28 cellular contexts compared by ENCODE assay signal in genomic region chr20:12083269-12083668, GRCh38.
"Had no signal": no experiment of that assay in that cellular context is flagged by ENCODE, and none has a peak within 500 bp of the region (broad histone marks: within the 10 kb centered on the region; RNA-seq: fewer than 3 reads in every experiment).

No MANE protein-coding gene starts in this region.

- DNase-seq: colonic mucosa; cortex of kidney; dermis blood vessel endothelial cell; dorsolateral prefrontal cortex; effector CD4-positive, alpha-beta T cell; effector CD8-positive, alpha-beta T cell; effector memory CD4-positive, alpha-beta T cell; effector memory CD8-positive, alpha-beta T cell; endodermal cell; erythroblast; esophagus squamous epithelium; foreskin fibroblast; foreskin keratinocyte; foreskin melanocyte; gastrocnemius medialis; glutamatergic neuron; head of caudate nucleus; heart left ventricle; heart right ventricle had no signal

- H3K36me3 ChIP-seq: colonic mucosa, esophagus muscularis mucosa, esophagus squamous epithelium, gastrocnemius medialis, gastroesophageal sphincter, heart left ventricle, heart right ventricle had no signal

- FAIRE-seq: colon, endometrium, endothelial cell of umbilical vein, frontal cortex had no signal

- H3K27me3 ChIP-seq: colonic mucosa, dorsolateral prefrontal cortex, esophagus muscularis mucosa, esophagus squamous epithelium, gastrocnemius medialis, gastroesophageal sphincter, heart left ventricle, heart right ventricle had no signal

- H3K9me3 ChIP-seq: colonic mucosa, esophagus muscularis mucosa, esophagus squamous epithelium, gastrocnemius medialis, gastroesophageal sphincter, heart left ventricle, heart right ventricle had no signal

- ATAC-seq: effector memory CD8-positive, alpha-beta T cell; esophagus mucosa; foreskin keratinocyte; gastrocnemius medialis; gastroesophageal sphincter; heart left ventricle; heart right ventricle had no signal

- H3K4me3 ChIP-seq: colonic mucosa, coronary artery, dorsolateral prefrontal cortex, esophagus muscularis mucosa, esophagus squamous epithelium, gastrocnemius medialis, gastroesophageal sphincter, heart left ventricle, heart right ventricle had no signal

- H3K4me1 ChIP-seq: esophagus muscularis mucosa, esophagus squamous epithelium, foreskin keratinocyte, gastrocnemius medialis, gastroesophageal sphincter, heart left ventricle, heart right ventricle had no signal

- H3K27ac ChIP-seq: colonic mucosa, coronary artery, dorsolateral prefrontal cortex, epithelial cell of prostate, esophagus muscularis mucosa, esophagus squamous epithelium, foreskin keratinocyte, gastrocnemius medialis, gastroesophageal sphincter, heart left ventricle, heart right ventricle had no signal
